In genomic region chr1:243397613-243398321, GRCh38 we compare ENCODE assay signal across 25 cellular contexts.
"Had no signal": no experiment of that assay in that cellular context is flagged by ENCODE, and none has a peak within 500 bp of the region (broad histone marks: within the 10 kb centered on the region; RNA-seq: fewer than 3 reads in every experiment).

No MANE protein-coding gene starts in this region.

- DNase-seq: activated CD4-positive, alpha-beta T cell treated with anti-CD3 and anti-CD28 coated beads, Interleukin-2, amount 10 ng/mL, durations not matched to agents 24 days and 14 days; activated CD4-positive, CD25-positive, alpha-beta regulatory T cell; activated CD8-positive, alpha-beta T cell treated with anti-CD3 and anti-CD28 coated beads, Interleukin-2, amount 10 ng/mL, durations not matched to agents 7 days and 5 days; activated naive CD4-positive, alpha-beta T cell treated with Interleukin-2 at 50 U/mL for 16 hours; activated T-cell treated with anti-CD3 and anti-CD28 coated beads, Interleukin-2, amount 50 U/mL, for 24 hours; brain microvascular endothelial cell; central memory CD4-positive, alpha-beta T cell; colonic mucosa; erythroblast; head of caudate nucleus; kidney; left lung; nephron progenitor cell; occipital lobe; stimulated activated CD4-positive, alpha-beta T cell treated with anti-CD3 and anti-CD28 coated beads, Interleukin-15, amount 100 ng/mL, for 24 hours; stimulated activated CD4-positive, alpha-beta T cell treated with anti-CD3 and anti-CD28 coated beads, Interleukin-2, amount 100 ng/mL, for 48 hours; transverse colon had no signal

- FAIRE-seq: endometrium, kidney had no signal

- H3K4me1 ChIP-seq: colonic mucosa, left lung, right atrium auricular region, suprapubic skin, transverse colon, vagina had no signal

- H3K9me3 ChIP-seq: colonic mucosa, gastrocnemius medialis, left lung, right atrium auricular region, suprapubic skin, transverse colon, vagina had no signal

- H3K4me3 ChIP-seq: colonic mucosa, gastrocnemius medialis, left lung, right atrium auricular region, skin epidermis, suprapubic skin, transverse colon, vagina had no signal

- H3K4me3 Mint-ChIP-seq: activated CD4-positive, alpha-beta T cell treated with anti-CD3 and anti-CD28 coated beads, Interleukin-2, amount 10 ng/mL, durations not matched to agents 24 days and 14 days; activated CD8-positive, alpha-beta T cell treated with anti-CD3 and anti-CD28 coated beads, Interleukin-2, amount 10 ng/mL, durations not matched to agents 7 days and 5 days; activated T-cell treated with anti-CD3 and anti-CD28 coated beads, Interleukin-2, amount 50 U/mL, for 24 hours; nephron progenitor cell; stimulated activated naive CD8-positive, alpha-beta T cell treated with anti-CD3 and anti-CD28 coated beads, Interleukin-15, Interleukin-2, amounts not matched to agents 100 ng/mL and 50 ng/mL, for 24 hours had no signal

- H3K9me3 Mint-ChIP-seq: activated CD4-positive, alpha-beta T cell treated with anti-CD3 and anti-CD28 coated beads, Interleukin-2, amount 10 ng/mL, durations not matched to agents 24 days and 14 days; activated T-cell treated with anti-CD3 and anti-CD28 coated beads, Interleukin-2, amount 50 U/mL, for 24 hours; activated T-helper 2 cell treated with anti-CD3 and anti-CD28 coated beads, Interferon-gamma antibody, Interleukin-2, Interleukin-4, amounts not matched to agents 10 μg/mL and 5 μg/mL and 100 μg/mL, durations not matched to agents 14 hours and 24 hours and 36 hours; nephron progenitor cell; stimulated activated naive CD8-positive, alpha-beta T cell treated with anti-CD3 and anti-CD28 coated beads, Interleukin-15, Interleukin-2, amounts not matched to agents 100 ng/mL and 50 ng/mL, for 24 hours had no signal

- H3K36me3 ChIP-seq: brain microvascular endothelial cell, colonic mucosa, gastrocnemius medialis, left lung, right atrium auricular region, suprapubic skin, transverse colon, vagina had no signal

- H3K27me3 Mint-ChIP-seq: activated CD4-positive, alpha-beta T cell treated with anti-CD3 and anti-CD28 coated beads, Interleukin-2, amount 10 ng/mL, durations not matched to agents 24 days and 14 days; activated T-cell treated with anti-CD3 and anti-CD28 coated beads, Interleukin-2, amount 50 U/mL, for 24 hours; stimulated activated naive CD8-positive, alpha-beta T cell treated with anti-CD3 and anti-CD28 coated beads, Interleukin-15, Interleukin-2, amounts not matched to agents 100 ng/mL and 50 ng/mL, for 24 hours had no signal

- H3K27me3 ChIP-seq: brain microvascular endothelial cell, colonic mucosa, gastrocnemius medialis, left lung, right atrium auricular region, suprapubic skin, transverse colon, vagina had no signal

- H3K4me1 Mint-ChIP-seq: nephron progenitor cell had no signal

- ATAC-seq: activated CD8-positive, alpha-beta T cell treated with anti-CD3 and anti-CD28 coated beads, Interleukin-2, amount 10 ng/mL, durations not matched to agents 7 days and 5 days; left lung had no signal

- H3K27ac Mint-ChIP-seq: activated CD4-positive, alpha-beta T cell treated with anti-CD3 and anti-CD28 coated beads, Interleukin-2, amount 10 ng/mL, durations not matched to agents 24 days and 14 days; activated CD8-positive, alpha-beta T cell treated with anti-CD3 and anti-CD28 coated beads, Interleukin-2, amount 10 ng/mL, durations not matched to agents 7 days and 5 days; activated T-cell treated with anti-CD3 and anti-CD28 coated beads, Interleukin-2, amount 50 U/mL, for 24 hours; activated T-helper 2 cell treated with anti-CD3 and anti-CD28 coated beads, Interferon-gamma antibody, Interleukin-2, Interleukin-4, amounts not matched to agents 10 μg/mL and 5 μg/mL and 100 μg/mL, durations not matched to agents 14 hours and 24 hours and 36 hours; nephron progenitor cell; stimulated activated naive CD8-positive, alpha-beta T cell treated with anti-CD3 and anti-CD28 coated beads, Interleukin-15, Interleukin-2, amounts not matched to agents 100 ng/mL and 50 ng/mL, for 24 hours had no signal

- H3K27ac ChIP-seq: brain microvascular endothelial cell, colonic mucosa, left lung, right atrium auricular region, skin epidermis, suprapubic skin, transverse colon, vagina had no signal
